8 cellular contexts compared by ENCODE assay signal in the genomic region with DNA sequence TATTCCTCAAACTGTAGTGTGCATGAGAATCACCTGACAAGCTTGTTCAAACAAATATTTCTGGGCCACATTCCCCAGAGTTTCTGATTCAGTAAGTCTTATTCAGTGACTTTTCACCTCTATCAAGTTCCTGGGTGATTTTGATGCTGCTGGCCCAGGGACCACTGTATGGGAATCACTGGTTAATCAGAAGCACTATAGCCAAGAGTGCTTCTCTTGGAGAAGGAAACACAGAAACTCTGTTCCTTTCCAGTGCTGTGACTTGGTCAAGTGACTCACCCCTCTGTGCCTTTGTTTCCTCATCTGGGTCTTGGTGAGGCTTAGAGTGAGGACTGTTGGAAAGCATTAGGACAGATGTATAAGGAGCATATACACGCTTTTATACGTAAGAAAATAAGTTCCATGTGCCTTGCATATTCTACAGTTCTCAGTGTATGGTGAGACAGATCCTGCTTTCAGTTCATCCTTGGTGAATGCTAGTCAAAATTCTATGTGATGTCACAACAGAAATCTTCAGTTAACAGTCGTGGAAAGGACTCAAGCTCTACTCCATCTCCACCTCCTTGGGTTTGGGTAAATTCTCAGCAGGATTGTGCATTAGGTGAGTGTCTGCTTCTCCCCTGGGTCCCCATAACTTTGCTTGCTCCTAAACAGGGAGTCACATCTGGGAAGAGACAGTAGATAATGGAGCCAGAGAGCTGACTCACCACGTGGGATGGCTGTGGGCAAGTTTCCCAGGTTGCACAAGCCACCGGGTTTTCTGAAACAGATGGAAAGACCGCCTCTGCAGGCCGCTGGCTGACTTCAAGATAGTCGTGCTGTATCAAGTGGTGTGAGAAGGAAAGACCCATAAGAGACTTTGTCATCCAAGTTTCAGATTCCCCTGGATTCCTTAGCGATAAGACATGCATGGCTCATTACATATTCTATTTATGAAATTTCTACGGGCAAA.
DNase-seq lines count a peak whose midpoint lies in the region; ATAC-seq and TF ChIP-seq lines count a peak whose summit lies in the region.

No MANE protein-coding gene starts in this region.

- intact Hi-C loops in mammary epithelial cell (cut with micrococcal nuclease): no loop called here
- intact Hi-C loops in activated CD4-positive, alpha-beta T cell treated with anti-CD3 and anti-CD28 coated beads for 36 hours (cut with DNase I, micrococcal nuclease): no loop called here

- H3K4me3 ChIP-seq in mammary epithelial cell (replicated peaks in 1 of 3; ENCODE audit: insufficient read depth in 1 of 3, low read depth in 2 of 3, low read length in 3 of 3) (no peak overlapping the region), thoracic aorta (no peak overlapping the region)

- H3K36me3 ChIP-seq in mammary epithelial cell (ENCODE audit: insufficient read depth, low read length) (no peaks in the 10 kb centered on the region), thoracic aorta (no peaks in the 10 kb centered on the region)

- H3K27me3 ChIP-seq in mammary epithelial cell (ENCODE audit: insufficient read depth, low read length) (no peaks in the 10 kb centered on the region), thoracic aorta (replicated peaks; ENCODE audit: insufficient read depth) (no peaks in the 10 kb centered on the region)

- POLR2A ChIA-PET in activated CD4-positive, alpha-beta T cell treated with anti-CD3 and anti-CD28 coated beads for 36 hours (lab: Charles Lee): no interaction called here
- POLR2A ChIA-PET in activated CD4-positive, alpha-beta T cell treated with anti-CD3 and anti-CD28 coated beads, Interleukin-2, amount 10 ng/mL, durations not matched to agents 7 days and 5 days (lab: Charles Lee): no interaction called here

- 25% methylated on average over 10 of the region's 10 CpGs for WGBS in mammary epithelial cell (ENCODE audit: low coverage, missing lambda C conversion rate)

- in situ Hi-C loops in mammary epithelial cell (cut with MboI; ENCODE audit: low sequenced_read_pairs in 2 of 2): no loop called here

- TSS peak; percentile 61 for BruUV-seq in mammary epithelial cell (replicated peaks; lab: Mats Ljungman, UMichigan)

- H2AFZ ChIP-seq in mammary epithelial cell (ENCODE audit: low read depth, low read length): peak overlapping the region; percentile 72

- H3K4me3 Mint-ChIP-seq in activated CD4-positive, alpha-beta T cell treated with anti-CD3 and anti-CD28 coated beads for 36 hours: no peak overlapping the region
- H3K4me3 Mint-ChIP-seq in activated CD4-positive, alpha-beta T cell treated with anti-CD3 and anti-CD28 coated beads, Interleukin-2, amount 10 ng/mL, durations not matched to agents 7 days and 5 days: no peak overlapping the region

- H4K20me1 ChIP-seq in mammary epithelial cell (ENCODE audit: insufficient read depth, low read length): no peaks in the 10 kb centered on the region

- H3K27me3 Mint-ChIP-seq in activated CD4-positive, alpha-beta T cell treated with anti-CD3 and anti-CD28 coated beads for 36 hours: peaks cover 13% of the 10 kb centered on the region
- peaks cover 17% of the 10 kb centered on the region for H3K27me3 Mint-ChIP-seq in activated CD4-positive, alpha-beta T cell treated with anti-CD3 and anti-CD28 coated beads, Interleukin-2, amount 10 ng/mL, durations not matched to agents 7 days and 5 days

- H3K9ac ChIP-seq in mammary epithelial cell (ENCODE audit: insufficient read depth, low read length): no peak overlapping the region

- dilution Hi-C loops in mammary epithelial cell (cut with HindIII; ENCODE audit: low sequenced_read_pairs): no loop called here

- DNase-seq in HS-27A (ENCODE audit: low read depth) (peak; percentile 77), mammary epithelial cell (peak; percentile 98), kidney glomerular epithelial cell (lab: John Stamatoyannopoulos, UW) (peak; percentile 73), thoracic aorta (ENCODE audit: low spot score) (peak; percentile 39), DMS79 (lab: John Stamatoyannopoulos, UW) (no peak)
- no peak for DNase-seq in activated CD4-positive, alpha-beta T cell treated with anti-CD3 and anti-CD28 coated beads for 36 hours
- no peak for DNase-seq in activated CD4-positive, alpha-beta T cell treated with anti-CD3 and anti-CD28 coated beads, Interleukin-2, amount 10 ng/mL, durations not matched to agents 7 days and 5 days

- ATAC-seq in thoracic aorta (ENCODE audit: insufficient number of reproducible peaks, low FRiP score, low read depth) (peak; percentile 63), GM21576 (IDR thresholded peaks at IDR 0.05; ENCODE audit: unreplicated experiment) (no peak)
- no peak for ATAC-seq in activated CD4-positive, alpha-beta T cell treated with anti-CD3 and anti-CD28 coated beads for 36 hours

- TF ChIP-seq CTCF in mammary epithelial cell (conservative IDR thresholded peaks at IDR 0.05 in 1 of 2, IDR thresholded peaks at IDR 0.05 in 1 of 2; ENCODE audit: extremely low read depth in 1 of 2, insufficient read depth in 1 of 2, low read depth in 1 of 2, low read length in 2 of 2): peak; percentile 23 to 51
- TF ChIP-seq CTCF in thoracic aorta (IDR thresholded peaks at IDR 0.05): no peak

- peak overlapping the region; percentile 25 for H3K4me2 ChIP-seq in mammary epithelial cell (ENCODE audit: insufficient read depth, low read depth, low read length)

- no peaks in the 10 kb centered on the region for H3K79me2 ChIP-seq in mammary epithelial cell (ENCODE audit: insufficient read depth, low read length)

- H3K27ac Mint-ChIP-seq in activated CD4-positive, alpha-beta T cell treated with anti-CD3 and anti-CD28 coated beads for 36 hours: no peak overlapping the region
- H3K27ac Mint-ChIP-seq in activated CD4-positive, alpha-beta T cell treated with anti-CD3 and anti-CD28 coated beads, Interleukin-2, amount 10 ng/mL, durations not matched to agents 7 days and 5 days: no peak overlapping the region

- H3K9me3 Mint-ChIP-seq in activated CD4-positive, alpha-beta T cell treated with anti-CD3 and anti-CD28 coated beads for 36 hours (ENCODE audit: low read depth): no peaks in the 10 kb centered on the region
- H3K9me3 Mint-ChIP-seq in activated CD4-positive, alpha-beta T cell treated with anti-CD3 and anti-CD28 coated beads, Interleukin-2, amount 10 ng/mL, durations not matched to agents 7 days and 5 days: no peaks in the 10 kb centered on the region

- CTCF ChIA-PET in mammary epithelial cell (lab: Charles Lee; ENCODE audit: low non-redundant PET): no interaction called here
- CTCF ChIA-PET in activated CD4-positive, alpha-beta T cell treated with anti-CD3 and anti-CD28 coated beads for 36 hours (lab: Charles Lee): no interaction called here
- CTCF ChIA-PET in activated CD4-positive, alpha-beta T cell treated with anti-CD3 and anti-CD28 coated beads, Interleukin-2, amount 10 ng/mL, durations not matched to agents 7 days and 5 days (lab: Charles Lee): no interaction called here

- H3K9me3 ChIP-seq in mammary epithelial cell (replicated peaks; ENCODE audit: insufficient read depth, low read length) (no peaks in the 10 kb centered on the region), thoracic aorta (no peaks in the 10 kb centered on the region)

- no peaks in the 10 kb centered on the region for H3K4me1 Mint-ChIP-seq in activated CD4-positive, alpha-beta T cell treated with anti-CD3 and anti-CD28 coated beads for 36 hours
- H3K4me1 Mint-ChIP-seq in activated CD4-positive, alpha-beta T cell treated with anti-CD3 and anti-CD28 coated beads, Interleukin-2, amount 10 ng/mL, durations not matched to agents 7 days and 5 days: no peaks in the 10 kb centered on the region

- H3K4me1 ChIP-seq in mammary epithelial cell (ENCODE audit: insufficient read depth, low read length) (peaks cover 18% of the 10 kb centered on the region), thoracic aorta (ENCODE audit: control insufficient read depth in 1 of 2, low read depth in 2 of 2) (peaks cover 20 to 25% of the 10 kb centered on the region in 2 donors)

- no peaks in the 10 kb centered on the region for H3K36me3 Mint-ChIP-seq in activated CD4-positive, alpha-beta T cell treated with anti-CD3 and anti-CD28 coated beads for 36 hours (ENCODE audit: low read depth)
- no peaks in the 10 kb centered on the region for H3K36me3 Mint-ChIP-seq in activated CD4-positive, alpha-beta T cell treated with anti-CD3 and anti-CD28 coated beads, Interleukin-2, amount 10 ng/mL, durations not matched to agents 7 days and 5 days (ENCODE audit: low read depth)

- H3K27ac ChIP-seq in mammary epithelial cell (ENCODE audit: insufficient read depth, low read depth, low read length) (peak overlapping the region; percentile 62), thoracic aorta (peak overlapping the region; percentile 8 to 45)

Comparison
In these comparisons a context has a peak if more than half of its experiments do, and no peak if none do; other contexts are left out.
1. DNase-seq: peak in HS-27A (single experiment), mammary epithelial cell (single experiment), kidney glomerular epithelial cell (single experiment) and thoracic aorta (single experiment); none in activated CD4-positive, alpha-beta T cell treated with anti-CD3 and anti-CD28 coated beads for 36 hours (single experiment), activated CD4-positive, alpha-beta T cell treated with anti-CD3 and anti-CD28 coated beads, Interleukin-2, amount 10 ng/mL, durations not matched to agents 7 days and 5 days (single experiment) and DMS79 (single experiment).